21 cellular contexts compared by ENCODE assay signal in the genomic region with DNA sequence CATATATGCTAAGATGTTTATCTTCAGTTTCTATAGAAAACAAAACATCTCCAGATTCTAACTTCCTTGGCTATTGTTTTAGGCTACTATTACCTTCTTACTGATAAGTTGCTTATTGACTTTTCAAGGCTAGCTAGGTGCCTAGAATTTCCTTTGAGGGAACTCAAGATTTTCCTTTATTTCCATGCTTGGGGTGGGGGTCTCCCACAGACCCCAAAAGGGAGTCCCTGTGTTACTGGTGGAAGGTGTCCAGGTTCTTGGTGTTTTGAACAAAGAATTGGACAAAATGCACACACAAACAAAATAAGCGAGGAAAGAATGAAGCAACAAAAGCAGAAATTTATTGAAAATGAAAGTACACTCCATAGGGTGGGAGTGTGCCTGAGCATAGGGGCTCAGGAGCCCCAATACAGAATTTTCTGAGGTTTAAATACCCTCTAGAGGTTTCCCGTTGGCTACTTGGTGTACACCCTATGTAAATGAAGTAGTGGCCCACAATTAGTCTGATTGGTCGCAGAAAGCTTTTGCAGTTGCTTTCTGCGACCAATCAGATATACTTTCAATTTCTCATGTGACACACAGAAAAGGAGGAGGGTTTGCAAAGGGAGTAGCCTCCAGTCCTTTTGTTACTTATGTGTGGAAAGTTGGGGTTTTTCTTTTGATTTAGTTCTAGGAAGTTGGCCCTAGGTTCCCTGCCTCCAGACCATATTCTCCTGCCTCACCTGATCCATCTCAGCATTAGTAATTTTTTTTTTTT.
DNase-seq lines count a peak whose midpoint lies in the region; ATAC-seq and TF ChIP-seq lines count a peak whose summit lies in the region.
"Had no signal": no experiment of that assay in that cellular context is flagged by ENCODE, and none has a peak within 500 bp of the region (broad histone marks: within the 10 kb centered on the region; RNA-seq: fewer than 3 reads in every experiment).

No MANE protein-coding gene starts in this region.

- H3K18ac ChIP-seq in neuronal stem cell (ENCODE audit: low read length), result no peak overlapping the region

- no peak overlapping the region for H3K23ac ChIP-seq in neuronal stem cell (ENCODE audit: low read depth, low read length, poor library complexity)

- H2AK5ac ChIP-seq in neuronal stem cell (ENCODE audit: low read depth, low read length), result no peak overlapping the region

- H3K9me3 Mint-ChIP-seq in activated CD8-positive, alpha-beta T cell treated with anti-CD3 and anti-CD28 coated beads, Interleukin-2, amount 10 ng/mL, durations not matched to agents 7 days and 5 days (ENCODE audit: insufficient read depth), result no peaks in the 10 kb centered on the region
- H3K9me3 Mint-ChIP-seq: H9 had no signal

- H2BK12ac ChIP-seq in neuronal stem cell (ENCODE audit: low read length), result no peak overlapping the region

- H2BK15ac ChIP-seq in neuronal stem cell (ENCODE audit: low read length), result no peak overlapping the region

- H3K14ac ChIP-seq in neuronal stem cell (ENCODE audit: low read length), result no peak overlapping the region

- POLR2A ChIA-PET in A673 (lab: Charles Lee; ENCODE audit: low non-redundant PET) (no interaction called here), Panc1 (lab: Charles Lee) (interaction anchor here (0.7 to 1.0 kb wide), 2 partner anchors 16 to 58 kb away, joined by 3 to 5 read pairs; no protein-coding TSS in a partner anchor)
- POLR2A ChIA-PET in activated CD8-positive, alpha-beta T cell treated with anti-CD3 and anti-CD28 coated beads, Interleukin-2, amount 10 ng/mL, durations not matched to agents 7 days and 5 days (lab: Charles Lee), result no interaction called here

- no peak overlapping the region for H3K4me3 Mint-ChIP-seq in activated CD8-positive, alpha-beta T cell treated with anti-CD3 and anti-CD28 coated beads, Interleukin-2, amount 10 ng/mL, durations not matched to agents 7 days and 5 days
- H3K4me3 Mint-ChIP-seq: activated CD8-positive, alpha-beta memory T cell treated with anti-CD3 and anti-CD28 coated beads, Interleukin-2, amount 10 ng/mL, durations not matched to agents 7 days and 5 days; H9 had no signal

- H3K4me1 Mint-ChIP-seq in activated CD8-positive, alpha-beta T cell treated with anti-CD3 and anti-CD28 coated beads, Interleukin-2, amount 10 ng/mL, durations not matched to agents 7 days and 5 days (ENCODE audit: low read depth), result no peaks in the 10 kb centered on the region

- no peak overlapping the region for H3K4me2 ChIP-seq in DND-41 (ENCODE audit: insufficient read depth, low read length)
- no peak overlapping the region for H3K4me2 ChIP-seq in neuronal stem cell (ENCODE audit: insufficient read depth, low read length, poor library complexity, severe bottlenecking)
- H3K4me2 ChIP-seq: KMS-11 had no signal

- no peak for TF ChIP-seq CTCF in A673 (conservative IDR thresholded peaks at IDR 0.05; ENCODE audit: low read depth, low read length)
- TF ChIP-seq CTCF in DND-41 (IDR thresholded peaks at IDR 0.05; ENCODE audit: borderline replicate concordance, extremely low read depth, low read length, poor library complexity, severe bottlenecking), result no peak
- no peak for TF ChIP-seq CTCF in Panc1 (IDR thresholded peaks at IDR 0.05)

- H3K27ac ChIP-seq in A673 (ENCODE audit: low read depth, low read length, poor library complexity, severe bottlenecking) (no peak overlapping the region), DND-41 (ENCODE audit: low read length) (no peak overlapping the region), Panc1 (ENCODE audit: low read length) (no peak overlapping the region), epithelial cell of prostate (peak overlapping the region; percentile 54), neuronal stem cell (replicated peaks; ENCODE audit: low read length) (no peak overlapping the region)
- H3K27ac ChIP-seq: KMS-11, left lung, SJCRH30 had no signal

- no CpG with 5 or more reads among the region's 4 CpGs for WGBS in neuronal stem cell (ENCODE audit: extremely low coverage in 2 of 2, insufficient read length in 2 of 2, insufficient replicate concordance in 1 of 2), 2 donors

- no peak overlapping the region for H2BK5ac ChIP-seq in neuronal stem cell (ENCODE audit: low read length)

- CTCF ChIA-PET in A673 (lab: Charles Lee) (no interaction called here), Panc1 (lab: Charles Lee) (no interaction called here)
- CTCF ChIA-PET in activated CD8-positive, alpha-beta T cell treated with anti-CD3 and anti-CD28 coated beads, Interleukin-2, amount 10 ng/mL, durations not matched to agents 7 days and 5 days (lab: Charles Lee), result no interaction called here

- H4K91ac ChIP-seq in neuronal stem cell (ENCODE audit: low read depth, low read length, poor library complexity), result no peak overlapping the region

- no peak overlapping the region for H2BK120ac ChIP-seq in neuronal stem cell (ENCODE audit: low read depth, low read length)

- 0 out of 3 replicates have a peak, but pooled peaks have one; percentile 44 for ATAC-seq in DND-41 (ENCODE audit: insufficient read depth, low read depth)
- no peak for ATAC-seq in Panc1
- no peak for ATAC-seq in HG02571 (IDR thresholded peaks at IDR 0.05; ENCODE audit: unreplicated experiment)
- ATAC-seq in activated CD8-positive, alpha-beta T cell treated with anti-CD3 and anti-CD28 coated beads, Interleukin-2, amount 10 ng/mL, durations not matched to agents 7 days and 5 days, result no peak
- ATAC-seq: activated CD8-positive, alpha-beta memory T cell treated with anti-CD3 and anti-CD28 coated beads, Interleukin-2, amount 10 ng/mL, durations not matched to agents 7 days and 5 days; left lung had no signal

- H3K36me3 ChIP-seq in A673 (ENCODE audit: insufficient read depth, low read length, poor library complexity, severe bottlenecking) (no peaks in the 10 kb centered on the region), DND-41 (ENCODE audit: insufficient read depth, low read length) (no peaks in the 10 kb centered on the region), Panc1 (ENCODE audit: control insufficient read depth, insufficient read depth, low read length) (no peaks in the 10 kb centered on the region), neuronal stem cell (replicated peaks in 1 of 2; ENCODE audit: control insufficient read depth in 2 of 2, insufficient read depth in 2 of 2, low read length in 2 of 2) (no peaks in the 10 kb centered on the region)
- H3K36me3 ChIP-seq: left lung had no signal

- no peaks in the 10 kb centered on the region for H3K79me2 ChIP-seq in DND-41 (ENCODE audit: insufficient read depth, low read length)
- H3K79me2 ChIP-seq: parathyroid adenoma had no signal

- BruUV-seq in A673 (replicated peaks; lab: Mats Ljungman, UMichigan) (no TSS peak), Panc1 (replicated peaks; lab: Mats Ljungman, UMichigan) (TSS peak; percentile 41)

- no peaks in the 10 kb centered on the region for H3K27me3 ChIP-seq in A673 (replicated peaks; ENCODE audit: insufficient read depth, low read depth, low read length, poor library complexity)
- H3K27me3 ChIP-seq in DND-41 (ENCODE audit: insufficient read depth, low read length, poor library complexity), result peaks cover 6% of the 10 kb centered on the region
- H3K27me3 ChIP-seq in Panc1 (ENCODE audit: control insufficient read depth, insufficient read depth, low read length), result no peaks in the 10 kb centered on the region
- no peaks in the 10 kb centered on the region for H3K27me3 ChIP-seq in neuronal stem cell (ENCODE audit: control insufficient read depth in 3 of 3, insufficient read depth in 3 of 3, low read depth in 1 of 3, low read length in 3 of 3)
- H3K27me3 ChIP-seq: esophagus muscularis mucosa, left lung, SJCRH30 had no signal

- no peak overlapping the region for H3K4ac ChIP-seq in neuronal stem cell (ENCODE audit: low read length)

- H3K9me3 ChIP-seq in A673 (ENCODE audit: low read depth, low read length, poor library complexity, severe bottlenecking) (no peaks in the 10 kb centered on the region), DND-41 (ENCODE audit: insufficient read depth, low read length, severe bottlenecking) (no peaks in the 10 kb centered on the region), Panc1 (ENCODE audit: control insufficient read depth, insufficient read depth, low read depth, low read length) (no peaks in the 10 kb centered on the region), neuronal stem cell (replicated peaks in 1 of 2; ENCODE audit: control insufficient read depth in 2 of 2, insufficient read depth in 1 of 2, low read depth in 1 of 2, low read length in 2 of 2) (no peaks in the 10 kb centered on the region)
- H3K9me3 ChIP-seq: Caco-2, esophagus muscularis mucosa, left lung, SJCRH30 had no signal

- no peaks in the 10 kb centered on the region for H3K27me3 Mint-ChIP-seq in activated CD8-positive, alpha-beta T cell treated with anti-CD3 and anti-CD28 coated beads, Interleukin-2, amount 10 ng/mL, durations not matched to agents 7 days and 5 days (ENCODE audit: low read depth)
- H3K27me3 Mint-ChIP-seq: activated CD8-positive, alpha-beta memory T cell treated with anti-CD3 and anti-CD28 coated beads, Interleukin-2, amount 10 ng/mL, durations not matched to agents 7 days and 5 days had no signal

- intact Hi-C loops in A673 (cut with micrococcal nuclease; ENCODE audit: unreplicated experiment), result no loop called here
- intact Hi-C loops in Panc1 (cut with micrococcal nuclease; ENCODE audit: unreplicated experiment), result no loop called here

- H3K79me1 ChIP-seq in neuronal stem cell (ENCODE audit: low read depth, low read length), result no peaks in the 10 kb centered on the region

- no peak overlapping the region for H3K27ac Mint-ChIP-seq in activated CD8-positive, alpha-beta T cell treated with anti-CD3 and anti-CD28 coated beads, Interleukin-2, amount 10 ng/mL, durations not matched to agents 7 days and 5 days
- H3K27ac Mint-ChIP-seq: activated CD8-positive, alpha-beta memory T cell treated with anti-CD3 and anti-CD28 coated beads, Interleukin-2, amount 10 ng/mL, durations not matched to agents 7 days and 5 days; activated T-helper 2 cell treated with anti-CD3 and anti-CD28 coated beads, Interferon-gamma antibody, Interleukin-2, Interleukin-4, amounts not matched to agents 10 μg/mL and 5 μg/mL and 100 μg/mL, durations not matched to agents 14 hours and 24 hours and 36 hours; H9 had no signal

- no peaks in the 10 kb centered on the region for H4K20me1 ChIP-seq in DND-41 (ENCODE audit: insufficient read depth, low read length)

- DNase-seq in A673 (ENCODE audit: low spot score) (peak; percentile 36), DND-41 (no peak), Panc1 (ENCODE audit: low read depth, low spot score) (no peak), epithelial cell of prostate (ENCODE audit: low read depth, low spot score) (no peak), neuronal stem cell (ENCODE audit: low spot score) (no peak)
- DNase-seq in stimulated activated naive CD4-positive, alpha-beta T cell (lab: John Stamatoyannopoulos, UW), result no peak
- no peak for DNase-seq in activated CD8-positive, alpha-beta T cell treated with anti-CD3 and anti-CD28 coated beads, Interleukin-2, amount 10 ng/mL, durations not matched to agents 7 days and 5 days
- DNase-seq: activated CD4-positive, CD25-positive, alpha-beta regulatory T cell treated with anti-CD3 and anti-CD28 coated beads, Interleukin-2, amount 50 U/mL, for 72 hours; activated CD8-positive, alpha-beta memory T cell treated with anti-CD3 and anti-CD28 coated beads, Interleukin-2, amount 10 ng/mL, durations not matched to agents 7 days and 5 days; amniotic stem cell; caudate nucleus; H9; left lung; SJCRH30; stimulated activated CD4-positive, alpha-beta T cell treated with anti-CD3 and anti-CD28 coated beads, Interleukin-2, amount 100 ng/mL, for 24 hours had no signal

- no peak overlapping the region; the same call in 1 of the 2 replicates for H2AFZ ChIP-seq in DND-41 (ENCODE audit: low read depth, low read length)
- no peak overlapping the region for H2AFZ ChIP-seq in neuronal stem cell (ENCODE audit: low read length)
- H2AFZ ChIP-seq: parathyroid adenoma had no signal

- no peak overlapping the region for H3K4me3 ChIP-seq in A673 (ENCODE audit: low read depth, low read length, poor library complexity, severe bottlenecking)
- H3K4me3 ChIP-seq in DND-41 (ENCODE audit: low read depth in 1 of 2, low read length in 2 of 2), result no peak overlapping the region
- H3K4me3 ChIP-seq in Panc1 (ENCODE audit: low read depth in 2 of 2, low read length in 2 of 2), result no peak overlapping the region
- no peak overlapping the region for H3K4me3 ChIP-seq in neuronal stem cell (ENCODE audit: low read length in 2 of 2)
- H3K4me3 ChIP-seq: esophagus muscularis mucosa, left lung, SJCRH30 had no signal

- in situ Hi-C loops in Panc1 (cut with HindIII; ENCODE audit: low pct_unique_long_range_greater_than_20kb, low sequenced_read_pairs), result no loop called here

- peaks cover 12% of the 10 kb centered on the region for H3K36me3 Mint-ChIP-seq in activated CD8-positive, alpha-beta T cell treated with anti-CD3 and anti-CD28 coated beads, Interleukin-2, amount 10 ng/mL, durations not matched to agents 7 days and 5 days (ENCODE audit: low read depth)

- H3K9ac ChIP-seq in DND-41 (ENCODE audit: low read depth, low read length) (no peak overlapping the region), neuronal stem cell (ENCODE audit: low read depth, low read length, poor library complexity) (no peak overlapping the region)
- H3K9ac ChIP-seq: KMS-11, parathyroid adenoma had no signal

- no peak overlapping the region for H4K8ac ChIP-seq in neuronal stem cell (ENCODE audit: low read depth, low read length)

- H3K4me1 ChIP-seq in A673 (ENCODE audit: insufficient read depth, low read length, poor library complexity, severe bottlenecking) (peaks cover 20% of the 10 kb centered on the region), DND-41 (ENCODE audit: insufficient read depth, low read length) (0 out of 2 replicates have a peak, but pooled peaks cover 3% of the 10 kb centered on the region), Panc1 (ENCODE audit: control insufficient read depth, insufficient read depth, low read length) (no peaks in the 10 kb centered on the region), neuronal stem cell (ENCODE audit: control insufficient read depth in 2 of 2, insufficient read depth in 1 of 2, low read depth in 1 of 2, low read length in 2 of 2) (no peaks in the 10 kb centered on the region)
- H3K4me1 ChIP-seq: SJCRH30 had no signal
